1 cellular context compared by ENCODE assay signal in the genomic region with DNA sequence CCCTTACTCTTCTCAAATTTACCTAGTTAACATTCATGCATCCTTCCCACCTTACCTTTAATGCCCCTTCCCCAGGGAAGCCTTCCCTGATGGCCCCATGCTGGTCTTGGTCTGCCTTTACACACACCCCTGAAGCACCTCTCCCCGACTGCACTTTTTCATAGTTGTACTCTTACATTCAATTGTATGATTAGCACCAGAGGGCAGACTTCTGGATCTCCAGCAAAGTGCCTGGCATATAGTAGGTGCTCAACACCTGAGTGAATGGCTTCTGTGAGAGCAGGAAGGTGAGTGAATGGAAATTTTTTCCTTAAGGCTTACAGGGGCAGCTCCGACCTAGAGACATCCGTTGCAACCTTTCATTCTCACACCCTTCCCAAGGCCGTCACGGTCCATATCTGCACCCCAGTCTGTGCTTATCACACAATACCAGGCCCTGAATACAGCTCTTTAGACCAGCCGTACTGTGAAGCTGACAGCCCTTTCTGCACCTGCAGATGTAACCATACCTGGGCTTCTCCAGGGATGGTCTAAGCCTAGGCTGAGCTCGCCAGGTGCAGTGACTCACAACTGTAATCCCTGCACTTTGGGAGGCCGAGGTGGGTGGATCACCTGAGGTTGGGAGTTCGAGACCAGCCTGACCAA.
TF ChIP-seq lines count a peak whose summit lies in the region.

No MANE protein-coding gene starts in this region.

TF ChIP-seq in K562, 482 proteins besides CTCF, POLR2A, EP300 and RAD21 (continued from another document and continues in another):
- TF ChIP-seq, protein P1, sequence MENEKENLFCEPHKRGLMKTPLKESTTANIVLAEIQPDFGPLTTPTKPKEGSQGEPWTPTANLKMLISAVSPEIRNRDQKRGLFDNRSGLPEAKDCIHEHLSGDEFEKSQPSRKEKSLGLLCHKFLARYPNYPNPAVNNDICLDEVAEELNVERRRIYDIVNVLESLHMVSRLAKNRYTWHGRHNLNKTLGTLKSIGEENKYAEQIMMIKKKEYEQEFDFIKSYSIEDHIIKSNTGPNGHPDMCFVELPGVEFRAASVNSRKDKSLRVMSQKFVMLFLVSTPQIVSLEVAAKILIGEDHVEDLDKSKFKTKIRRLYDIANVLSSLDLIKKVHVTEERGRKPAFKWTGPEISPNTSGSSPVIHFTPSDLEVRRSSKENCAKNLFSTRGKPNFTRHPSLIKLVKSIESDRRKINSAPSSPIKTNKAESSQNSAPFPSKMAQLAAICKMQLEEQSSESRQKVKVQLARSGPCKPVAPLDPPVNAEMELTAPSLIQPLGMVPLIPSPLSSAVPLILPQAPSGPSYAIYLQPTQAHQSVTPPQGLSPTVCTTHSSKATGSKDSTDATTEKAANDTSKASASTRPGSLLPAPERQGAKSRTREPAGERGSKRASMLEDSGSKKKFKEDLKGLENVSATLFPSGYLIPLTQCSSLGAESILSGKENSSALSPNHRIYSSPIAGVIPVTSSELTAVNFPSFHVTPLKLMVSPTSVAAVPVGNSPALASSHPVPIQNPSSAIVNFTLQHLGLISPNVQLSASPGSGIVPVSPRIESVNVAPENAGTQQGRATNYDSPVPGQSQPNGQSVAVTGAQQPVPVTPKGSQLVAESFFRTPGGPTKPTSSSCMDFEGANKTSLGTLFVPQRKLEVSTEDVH (IDR thresholded peaks at IDR 0.05; ENCODE audit: low read depth, partially characterized antibody) = no peak
- TF ChIP-seq CCNT2 (IDR thresholded peaks at IDR 0.05; ENCODE audit: borderline replicate concordance, extremely low read depth, insufficient read length, low read depth, low read length) (peak; percentile 21), NFE2 (IDR thresholded peaks at IDR 0.05; ENCODE audit: low read depth) (no peak), U2AF2 (optimal IDR thresholded peaks at IDR 0.05; ENCODE audit: low read depth, low read length) (no peak), FIP1L1 (IDR thresholded peaks at IDR 0.05; ENCODE audit: low read depth, low read length, poor library complexity, severe bottlenecking) (no peak), KHSRP (IDR thresholded peaks at IDR 0.05) (no peak), FUS (optimal IDR thresholded peaks at IDR 0.05; ENCODE audit: low read depth, low read length) (no peak), SNRNP70 (optimal IDR thresholded peaks at IDR 0.05; ENCODE audit: low read depth, low read length) (no peak), ZEB2 (IDR thresholded peaks at IDR 0.05) (peak; percentile 91), BHLHE40 (IDR thresholded peaks at IDR 0.05; ENCODE audit: low read length) (peak; percentile 47; the same call in 1 of the 2 replicates), EWSR1 (IDR thresholded peaks at IDR 0.05; ENCODE audit: borderline replicate concordance, low read depth, partially characterized antibody) (no peak), SMARCE1 (IDR thresholded peaks at IDR 0.05) (no peak), CTBP1 (IDR thresholded peaks at IDR 0.05; ENCODE audit: borderline replicate concordance) (peak; percentile 77; the same call in 1 of the 2 replicates), ZNF445 (CRISPR knock-in tag; IDR thresholded peaks at IDR 0.05; ENCODE audit: low read depth) (no peak), PYGO2 (tag; IDR thresholded peaks at IDR 0.05) (no peak), POLR2H (tag; IDR thresholded peaks at IDR 0.05; ENCODE audit: low read depth) (no peak), TARDBP (IDR thresholded peaks at IDR 0.05) (no peak), ZKSCAN3 (CRISPR knock-in tag; IDR thresholded peaks at IDR 0.05) (no peak), KAT8 (IDR thresholded peaks at IDR 0.05; ENCODE audit: low read depth) (no peak), ARNT (IDR thresholded peaks at IDR 0.05) (no peak), ZNF644 (tag; IDR thresholded peaks at IDR 0.05; ENCODE audit: low read depth) (no peak), MECOM (CRISPR knock-in tag; IDR thresholded peaks at IDR 0.05) (no peak), BACH1 (tag; IDR thresholded peaks at IDR 0.05) (no peak), SIX5 (IDR thresholded peaks at IDR 0.05; ENCODE audit: borderline replicate concordance in 1 of 2, insufficient read depth in 1 of 2, low read depth in 1 of 2, low read length in 2 of 2) (no peak), SMAD1 (IDR thresholded peaks at IDR 0.05; ENCODE audit: low read depth, low read length, partially characterized antibody) (no peak), PPARD (CRISPR knock-in tag; IDR thresholded peaks at IDR 0.05) (no peak), SRSF7 (optimal IDR thresholded peaks at IDR 0.05; ENCODE audit: low read depth, low read length) (no peak), OTX1 (CRISPR knock-in tag; IDR thresholded peaks at IDR 0.05) (no peak), POU5F1 (IDR thresholded peaks at IDR 0.05; ENCODE audit: borderline replicate concordance, low read depth, low read length, partially characterized antibody) (no peak), FOXK2 (conservative IDR thresholded peaks at IDR 0.05 in 1 of 2, IDR thresholded peaks at IDR 0.05 in 1 of 2; ENCODE audit: low read depth in 2 of 2) (no peak), TCF3 (CRISPR knock-in tag; IDR thresholded peaks at IDR 0.05) (peak; percentile 86), CBFB (CRISPR knock-in tag; IDR thresholded peaks at IDR 0.05) (no peak), ZNF583 (CRISPR knock-in tag; IDR thresholded peaks at IDR 0.05) (no peak), CREB1 (IDR thresholded peaks at IDR 0.05) (0 out of 2 replicates have a peak, but pooled peaks have one; percentile 14), CREB1 (CRISPR knock-in tag; IDR thresholded peaks at IDR 0.05) (no peak), NCOA6 (IDR thresholded peaks at IDR 0.05) (no peak), EP400 (IDR thresholded peaks at IDR 0.05) (no peak), SRSF9 (IDR thresholded peaks at IDR 0.05; ENCODE audit: borderline replicate concordance, low read depth, low read length) (no peak), BCOR (IDR thresholded peaks at IDR 0.05) (0 out of 2 replicates have a peak, but pooled peaks have one; percentile 12), SMAD2 (IDR thresholded peaks at IDR 0.05; ENCODE audit: low read depth, low read length) (no peak), ZNF431 (CRISPR knock-in tag; IDR thresholded peaks at IDR 0.05) (no peak), FOXM1 (IDR thresholded peaks at IDR 0.05; ENCODE audit: low read depth) (0 out of 2 replicates have a peak, but pooled peaks have one; percentile 41), FOXM1 (CRISPR knock-in tag; IDR thresholded peaks at IDR 0.05; ENCODE audit: low read depth) (no peak), SAFB2 (IDR thresholded peaks at IDR 0.05; ENCODE audit: borderline replicate concordance, low read depth, low read length, severe bottlenecking) (no peak), TAF9B (IDR thresholded peaks at IDR 0.05; ENCODE audit: partially characterized antibody) (no peak), KDM1A (IDR thresholded peaks at IDR 0.05) (peak; percentile 62 to 67), YY1 (IDR thresholded peaks at IDR 0.05; ENCODE audit: borderline replicate concordance in 1 of 3, control insufficient read depth in 1 of 3, extremely low read depth in 1 of 3, insufficient read depth in 3 of 3, insufficient read length in 1 of 3, insufficient replicate concordance in 2 of 3, low read depth in 1 of 3, low read length in 2 of 3) (no peak), CREBBP (IDR thresholded peaks at IDR 0.05; ENCODE audit: low read depth, low read length) (no peak), STAG1 (CRISPR knock-in tag; IDR thresholded peaks at IDR 0.05; ENCODE audit: borderline replicate concordance) (no peak), SMAD3 (CRISPR knock-in tag; conservative IDR thresholded peaks at IDR 0.05) (no peak), GTF2F1 (IDR thresholded peaks at IDR 0.05; ENCODE audit: low read depth, low read length) (no peak), MTA1 (IDR thresholded peaks at IDR 0.05; ENCODE audit: borderline replicate concordance) (no peak), PRPF4 (IDR thresholded peaks at IDR 0.05; ENCODE audit: insufficient read depth, low read depth, low read length, poor library complexity, severe bottlenecking) (no peak), HEY1 (CRISPR knock-in tag; IDR thresholded peaks at IDR 0.05; ENCODE audit: borderline replicate concordance) (no peak), TRIM24 (IDR thresholded peaks at IDR 0.05) (peak; percentile 63 to 70; a peak in 3 of 4 replicates), HIVEP1 (CRISPR knock-in tag; IDR thresholded peaks at IDR 0.05) (no peak), TCFL5 (CRISPR knock-in tag; conservative IDR thresholded peaks at IDR 0.05) (no peak), TEAD4 (IDR thresholded peaks at IDR 0.05; ENCODE audit: low read length) (peak; percentile 83), TEAD4 (CRISPR knock-in tag; IDR thresholded peaks at IDR 0.05; ENCODE audit: borderline replicate concordance) (no peak), GATA2 (CRISPR knock-in tag; IDR thresholded peaks at IDR 0.05) (peak; percentile 62), RNF2 (IDR thresholded peaks at IDR 0.05) (no peak), ZNF174 (CRISPR knock-in tag; IDR thresholded peaks at IDR 0.05) (no peak)
- TF ChIP-seq, protein P2, sequence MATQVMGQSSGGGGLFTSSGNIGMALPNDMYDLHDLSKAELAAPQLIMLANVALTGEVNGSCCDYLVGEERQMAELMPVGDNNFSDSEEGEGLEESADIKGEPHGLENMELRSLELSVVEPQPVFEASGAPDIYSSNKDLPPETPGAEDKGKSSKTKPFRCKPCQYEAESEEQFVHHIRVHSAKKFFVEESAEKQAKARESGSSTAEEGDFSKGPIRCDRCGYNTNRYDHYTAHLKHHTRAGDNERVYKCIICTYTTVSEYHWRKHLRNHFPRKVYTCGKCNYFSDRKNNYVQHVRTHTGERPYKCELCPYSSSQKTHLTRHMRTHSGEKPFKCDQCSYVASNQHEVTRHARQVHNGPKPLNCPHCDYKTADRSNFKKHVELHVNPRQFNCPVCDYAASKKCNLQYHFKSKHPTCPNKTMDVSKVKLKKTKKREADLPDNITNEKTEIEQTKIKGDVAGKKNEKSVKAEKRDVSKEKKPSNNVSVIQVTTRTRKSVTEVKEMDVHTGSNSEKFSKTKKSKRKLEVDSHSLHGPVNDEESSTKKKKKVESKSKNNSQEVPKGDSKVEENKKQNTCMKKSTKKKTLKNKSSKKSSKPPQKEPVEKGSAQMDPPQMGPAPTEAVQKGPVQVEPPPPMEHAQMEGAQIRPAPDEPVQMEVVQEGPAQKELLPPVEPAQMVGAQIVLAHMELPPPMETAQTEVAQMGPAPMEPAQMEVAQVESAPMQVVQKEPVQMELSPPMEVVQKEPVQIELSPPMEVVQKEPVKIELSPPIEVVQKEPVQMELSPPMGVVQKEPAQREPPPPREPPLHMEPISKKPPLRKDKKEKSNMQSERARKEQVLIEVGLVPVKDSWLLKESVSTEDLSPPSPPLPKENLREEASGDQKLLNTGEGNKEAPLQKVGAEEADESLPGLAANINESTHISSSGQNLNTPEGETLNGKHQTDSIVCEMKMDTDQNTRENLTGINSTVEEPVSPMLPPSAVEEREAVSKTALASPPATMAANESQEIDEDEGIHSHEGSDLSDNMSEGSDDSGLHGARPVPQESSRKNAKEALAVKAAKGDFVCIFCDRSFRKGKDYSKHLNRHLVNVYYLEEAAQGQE (CRISPR knock-in tag; IDR thresholded peaks at IDR 0.05; ENCODE audit: low read depth) = no peak
- TF ChIP-seq, protein P3, sequence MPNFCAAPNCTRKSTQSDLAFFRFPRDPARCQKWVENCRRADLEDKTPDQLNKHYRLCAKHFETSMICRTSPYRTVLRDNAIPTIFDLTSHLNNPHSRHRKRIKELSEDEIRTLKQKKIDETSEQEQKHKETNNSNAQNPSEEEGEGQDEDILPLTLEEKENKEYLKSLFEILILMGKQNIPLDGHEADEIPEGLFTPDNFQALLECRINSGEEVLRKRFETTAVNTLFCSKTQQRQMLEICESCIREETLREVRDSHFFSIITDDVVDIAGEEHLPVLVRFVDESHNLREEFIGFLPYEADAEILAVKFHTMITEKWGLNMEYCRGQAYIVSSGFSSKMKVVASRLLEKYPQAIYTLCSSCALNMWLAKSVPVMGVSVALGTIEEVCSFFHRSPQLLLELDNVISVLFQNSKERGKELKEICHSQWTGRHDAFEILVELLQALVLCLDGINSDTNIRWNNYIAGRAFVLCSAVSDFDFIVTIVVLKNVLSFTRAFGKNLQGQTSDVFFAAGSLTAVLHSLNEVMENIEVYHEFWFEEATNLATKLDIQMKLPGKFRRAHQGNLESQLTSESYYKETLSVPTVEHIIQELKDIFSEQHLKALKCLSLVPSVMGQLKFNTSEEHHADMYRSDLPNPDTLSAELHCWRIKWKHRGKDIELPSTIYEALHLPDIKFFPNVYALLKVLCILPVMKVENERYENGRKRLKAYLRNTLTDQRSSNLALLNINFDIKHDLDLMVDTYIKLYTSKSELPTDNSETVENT (CRISPR knock-in tag; IDR thresholded peaks at IDR 0.05) = no peak
- TF ChIP-seq, protein P4, sequence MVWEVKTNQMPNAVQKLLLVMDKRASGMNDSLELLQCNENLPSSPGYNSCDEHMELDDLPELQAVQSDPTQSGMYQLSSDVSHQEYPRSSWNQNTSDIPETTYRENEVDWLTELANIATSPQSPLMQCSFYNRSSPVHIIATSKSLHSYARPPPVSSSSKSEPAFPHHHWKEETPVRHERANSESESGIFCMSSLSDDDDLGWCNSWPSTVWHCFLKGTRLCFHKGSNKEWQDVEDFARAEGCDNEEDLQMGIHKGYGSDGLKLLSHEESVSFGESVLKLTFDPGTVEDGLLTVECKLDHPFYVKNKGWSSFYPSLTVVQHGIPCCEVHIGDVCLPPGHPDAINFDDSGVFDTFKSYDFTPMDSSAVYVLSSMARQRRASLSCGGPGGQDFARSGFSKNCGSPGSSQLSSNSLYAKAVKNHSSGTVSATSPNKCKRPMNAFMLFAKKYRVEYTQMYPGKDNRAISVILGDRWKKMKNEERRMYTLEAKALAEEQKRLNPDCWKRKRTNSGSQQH (CRISPR knock-in tag; IDR thresholded peaks at IDR 0.05) = no peak
- TF ChIP-seq, protein P5, sequence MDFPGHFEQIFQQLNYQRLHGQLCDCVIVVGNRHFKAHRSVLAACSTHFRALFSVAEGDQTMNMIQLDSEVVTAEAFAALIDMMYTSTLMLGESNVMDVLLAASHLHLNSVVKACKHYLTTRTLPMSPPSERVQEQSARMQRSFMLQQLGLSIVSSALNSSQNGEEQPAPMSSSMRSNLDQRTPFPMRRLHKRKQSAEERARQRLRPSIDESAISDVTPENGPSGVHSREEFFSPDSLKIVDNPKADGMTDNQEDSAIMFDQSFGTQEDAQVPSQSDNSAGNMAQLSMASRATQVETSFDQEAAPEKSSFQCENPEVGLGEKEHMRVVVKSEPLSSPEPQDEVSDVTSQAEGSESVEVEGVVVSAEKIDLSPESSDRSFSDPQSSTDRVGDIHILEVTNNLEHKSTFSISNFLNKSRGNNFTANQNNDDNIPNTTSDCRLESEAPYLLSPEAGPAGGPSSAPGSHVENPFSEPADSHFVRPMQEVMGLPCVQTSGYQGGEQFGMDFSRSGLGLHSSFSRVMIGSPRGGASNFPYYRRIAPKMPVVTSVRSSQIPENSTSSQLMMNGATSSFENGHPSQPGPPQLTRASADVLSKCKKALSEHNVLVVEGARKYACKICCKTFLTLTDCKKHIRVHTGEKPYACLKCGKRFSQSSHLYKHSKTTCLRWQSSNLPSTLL (IDR thresholded peaks at IDR 0.05) = no peak
